In genomic region chr18:63518178-63519012, GRCh38 we compare ENCODE assay signal across 8 cellular contexts. TPM values are rescaled to one million over a fixed set of nuclear protein-coding genes. Genes with fewer than 3 reads are reported as not detected.
DNase-seq lines count a peak whose midpoint lies in the region; ATAC-seq and TF ChIP-seq lines count a peak whose summit lies in the region.

No MANE protein-coding gene starts in this region.

- peak; percentile 87 for DNase-seq in ELR (ENCODE audit: low read depth)
- peak; percentile 88 for DNase-seq in OCI-M1 (lab: John Stamatoyannopoulos, UW)
- peak; percentile 50 for DNase-seq in activated T-cell treated with anti-CD3 and anti-CD28 coated beads for 24 hours (ENCODE audit: low read depth)
- DNase-seq in fibroblast of mammary gland (ENCODE audit: low read depth), result peak; percentile 78
- DNase-seq in uterus, result peak; percentile 27 to 69

- H3K79me2 ChIP-seq in KMS-11 (ENCODE audit: insufficient read depth, low read depth), result no peaks in the 10 kb centered on the region

- H3K9me3 ChIP-seq in neutrophil, result no peaks in the 10 kb centered on the region
- H3K9me3 ChIP-seq in uterus, result no peaks in the 10 kb centered on the region

- no peaks in the 10 kb centered on the region for H3K27me3 ChIP-seq in KMS-11 (ENCODE audit: insufficient read depth, low read depth)
- no peaks in the 10 kb centered on the region for H3K27me3 ChIP-seq in neutrophil
- H3K27me3 ChIP-seq in uterus, result no peaks in the 10 kb centered on the region

- peak; percentile 94 for ATAC-seq in GM21786 (IDR thresholded peaks at IDR 0.05; ENCODE audit: unreplicated experiment)

- H2AFZ ChIP-seq in KMS-11 (ENCODE audit: low read depth), result peak overlapping the region; percentile 31

- H3K4me1 ChIP-seq in KMS-11 (ENCODE audit: low read depth, poor library complexity, severe bottlenecking) (peaks cover 3% of the 10 kb centered on the region), neutrophil (ENCODE audit: control insufficient read depth in 1 of 2, insufficient read depth in 1 of 2, low read depth in 1 of 2, low read length in 1 of 2) (peaks cover 4% of the 10 kb centered on the region in 2 experiments), uterus (no peaks in the 10 kb centered on the region)

- H3K36me3 ChIP-seq in KMS-11 (ENCODE audit: insufficient read depth), result no peaks in the 10 kb centered on the region
- no peaks in the 10 kb centered on the region for H3K36me3 ChIP-seq in neutrophil
- H3K36me3 ChIP-seq in uterus, result no peaks in the 10 kb centered on the region

- H4K20me1 ChIP-seq in KMS-11 (ENCODE audit: insufficient read depth), result no peaks in the 10 kb centered on the region

- H3K4me2 ChIP-seq in KMS-11, result peak overlapping the region; percentile 7; the same call in 1 of the 2 replicates

- intact Hi-C loops in uterus (cut with DNase I; ENCODE audit: low total_unique reads), result no loop called here

- no peak overlapping the region for H3K4me3 ChIP-seq in KMS-11 (IDR thresholded peaks at IDR 0.05; ENCODE audit: insufficient read depth, low read depth, low read length)
- H3K4me3 ChIP-seq in fibroblast of mammary gland (ENCODE audit: control insufficient read depth, low read depth, low read length), result no peak overlapping the region
- no peak overlapping the region for H3K4me3 ChIP-seq in neutrophil (ENCODE audit: low read depth in 1 of 2, low read length in 1 of 2)
- H3K4me3 ChIP-seq in uterus, result no peak overlapping the region

- TF ChIP-seq POLR2A in uterus (IDR thresholded peaks at IDR 0.05), result no peak

- TF ChIP-seq CTCF in KMS-11 (conservative IDR thresholded peaks at IDR 0.05; ENCODE audit: low read depth, low read length) (peak; percentile 97), fibroblast of mammary gland (conservative IDR thresholded peaks at IDR 0.05; ENCODE audit: control insufficient read depth, insufficient read depth, low read depth, low read length) (peak; percentile 65), neutrophil (IDR thresholded peaks at IDR 0.05) (peak; percentile 67), uterus (IDR thresholded peaks at IDR 0.05) (peak; percentile 73 to 81 (median 78))

- H3K27ac ChIP-seq in KMS-11, result no peak overlapping the region
- no peak overlapping the region for H3K27ac ChIP-seq in neutrophil
- H3K27ac ChIP-seq in uterus, result no peak overlapping the region

- no peak overlapping the region for H3K9ac ChIP-seq in KMS-11

RNA-seq across cellular contexts. Expression of gene SERPINB12, which starts 23.8 kb away (rescaled TPM):
- total RNA-seq in uterus, result not detected

RNA-seq across cellular contexts. Expression of gene SERPINB5, which starts 41.6 kb away (rescaled TPM):
- under 1 TPM in 1 of 4 donors, not detected in 3; 0.69 TPM for total RNA-seq in uterus
